8 cellular contexts compared by ENCODE assay signal in the genomic region with DNA sequence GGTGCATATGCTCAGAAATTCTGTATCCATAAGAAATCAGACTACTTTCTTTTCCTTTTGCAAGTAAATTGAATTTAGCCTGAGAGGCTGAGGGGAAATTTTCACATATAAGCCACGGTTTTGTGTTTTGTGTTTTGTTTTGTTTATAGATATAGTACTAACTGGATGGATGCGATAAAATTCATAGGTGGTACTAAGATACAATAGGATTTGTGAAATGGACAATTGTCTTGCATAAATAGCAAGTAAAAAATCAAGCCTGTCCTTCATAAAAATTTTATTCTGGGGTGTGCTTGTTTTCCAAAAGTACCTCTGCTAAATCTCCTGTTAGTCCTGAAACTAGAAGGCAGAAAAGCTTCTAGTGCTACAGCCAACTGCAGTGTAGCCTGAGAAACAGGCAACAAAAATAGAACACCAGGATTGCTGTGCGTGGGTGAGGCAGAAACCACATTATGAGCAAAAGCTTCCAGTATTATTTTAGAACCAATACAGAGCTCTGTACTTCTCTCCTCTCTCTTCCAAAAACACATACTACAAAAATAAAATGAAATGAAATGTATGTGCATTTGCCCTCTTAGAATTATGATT. TPM values are rescaled to one million over a fixed set of nuclear protein-coding genes. Genes with fewer than 3 reads are reported as not detected.
DNase-seq lines count a peak whose midpoint lies in the region; ATAC-seq and TF ChIP-seq lines count a peak whose summit lies in the region.

No MANE protein-coding gene starts in this region.

- ATAC-seq in HG02973 (IDR thresholded peaks at IDR 0.05; ENCODE audit: unreplicated experiment), result peak; percentile 37
- ATAC-seq in sciatic nerve, result peak; percentile 66

- intact Hi-C loops in sciatic nerve (cut with DNase I), result no loop called here

- peak; percentile 48 for DNase-seq in NCI-H82 (lab: John Stamatoyannopoulos, UW)
- no peak for DNase-seq in NCI-H82 treated with DMSO at 0.1 percent for 48 hours (lab: John Stamatoyannopoulos, UW; ENCODE audit: unreplicated experiment)
- DNase-seq in RPMI8226, result peak; percentile 60
- DNase-seq in fibroblast of pulmonary artery (ENCODE audit: low read depth), result peak; percentile 57
- no peak for DNase-seq in sciatic nerve (ENCODE audit: low spot score)
- no peak for DNase-seq in DMS114 treated with DMSO at 0.1 percent for 48 hours (lab: John Stamatoyannopoulos, UW; ENCODE audit: unreplicated experiment)
- DNase-seq in GM19240 (ENCODE audit: insufficient read length, low spot score), result no peak

- TF ChIP-seq CTCF in fibroblast of pulmonary artery (IDR thresholded peaks at IDR 0.05; ENCODE audit: low read length, missing control alignments), result no peak

- H3K4me3 ChIP-seq in fibroblast of pulmonary artery (replicated peaks; ENCODE audit: low read depth, low read length), result no peak overlapping the region

RNA-seq across cellular contexts. Expression of gene HDAC9, which starts 0.6 kb away (rescaled TPM):
- 27.6 TPM for total RNA-seq in sciatic nerve

Comparison
In these comparisons a context has a peak if more than half of its experiments do, and no peak if none do; other contexts are left out.
1. DNase-seq: peak in NCI-H82 (single experiment), RPMI8226 (single experiment) and fibroblast of pulmonary artery (single experiment); none in NCI-H82 treated with DMSO at 0.1 percent for 48 hours (single experiment), sciatic nerve (single experiment), DMS114 treated with DMSO at 0.1 percent for 48 hours (single experiment) and GM19240 (single experiment).